In the genomic region with DNA sequence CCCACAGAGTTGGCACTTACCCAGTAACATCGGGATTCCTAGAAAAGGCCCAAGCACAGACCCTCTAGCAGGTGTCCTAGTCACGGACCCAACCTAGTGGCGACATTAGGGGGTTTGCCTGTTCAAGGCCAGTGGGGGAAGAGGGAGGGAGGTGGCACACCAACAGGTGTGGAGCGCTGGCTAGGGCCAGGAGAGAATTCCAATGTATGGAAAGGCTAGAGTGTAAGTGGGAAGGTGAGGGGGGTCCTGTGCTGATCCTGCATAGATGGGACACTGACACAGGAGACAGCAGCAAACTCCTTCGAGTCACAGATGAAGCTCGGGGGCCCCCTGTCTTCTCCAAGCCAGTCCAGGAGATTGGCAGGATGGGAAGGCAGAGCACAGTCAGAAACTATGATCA, we compare ENCODE assay signal across 2 cellular contexts.
TF ChIP-seq lines count a peak whose summit lies in the region.

No MANE protein-coding gene starts in this region.

TF ChIP-seq in HEK293, 187 proteins besides CTCF, POLR2A, EP300 and RAD21:
- TF ChIP-seq ZBTB48 (tag by site-specific recombination; IDR thresholded peaks at IDR 0.05) (no peak), ZNF560 (tag by site-specific recombination; IDR thresholded peaks at IDR 0.05; ENCODE audit: borderline replicate concordance) (no peak), SCRT2 (tag by site-specific recombination; IDR thresholded peaks at IDR 0.05) (peak; percentile 67), ZBTB21 (tag by site-specific recombination; IDR thresholded peaks at IDR 0.05) (no peak)

TF ChIP-seq in SK-N-SH, 30 proteins besides CTCF, POLR2A, EP300 and RAD21:
- no peak for TF ChIP-seq GABPA (IDR thresholded peaks at IDR 0.05; ENCODE audit: low read depth)
- no peak for TF ChIP-seq FOXM1 (IDR thresholded peaks at IDR 0.05; ENCODE audit: low read depth)
- no peak for TF ChIP-seq TAF1 (IDR thresholded peaks at IDR 0.05; ENCODE audit: borderline replicate concordance, low read depth, low read length)
